Comparison of ENCODE assay signal across 1 cellular context in the genomic region with DNA sequence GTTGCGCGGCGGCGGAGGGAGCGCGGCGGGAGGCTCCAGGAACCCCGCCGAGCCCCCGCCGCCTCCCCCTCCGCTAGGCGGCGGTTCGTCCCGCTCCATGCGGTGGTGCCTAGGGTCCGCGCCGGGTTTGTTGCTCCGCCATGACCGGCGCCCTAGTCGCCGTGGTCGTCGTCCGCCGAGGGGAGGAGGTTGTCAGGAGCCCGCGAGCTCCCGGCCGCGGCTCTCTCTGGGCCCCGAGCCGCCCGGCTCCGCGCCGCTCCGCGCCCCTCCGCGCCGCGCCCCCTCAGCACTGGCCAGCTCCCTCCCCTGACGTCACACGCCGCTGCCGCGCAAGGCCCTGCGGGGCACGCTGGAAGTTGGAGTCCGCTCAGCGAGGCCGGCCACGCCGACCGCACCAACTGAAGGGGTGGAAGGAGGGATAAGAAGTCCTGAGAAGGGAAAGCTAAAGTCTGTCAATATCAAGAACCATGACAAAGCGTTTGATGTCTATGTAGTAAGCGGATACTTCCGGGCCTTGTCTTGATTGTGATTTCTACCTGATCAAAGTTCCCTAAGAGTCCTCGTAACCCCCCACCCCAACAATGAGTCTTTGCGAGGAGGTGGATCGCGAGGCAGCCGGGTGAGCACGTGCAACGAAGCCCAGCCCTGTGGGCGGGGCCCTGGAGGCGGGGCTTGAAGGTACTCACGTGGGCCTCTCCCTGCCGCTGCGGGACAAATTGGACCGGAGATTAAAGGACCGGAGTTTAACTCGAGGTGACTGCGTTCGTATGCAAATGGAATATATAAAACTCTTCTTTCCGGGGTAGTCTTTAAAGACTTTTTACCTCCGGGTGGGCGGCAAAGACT.
TF ChIP-seq lines count a peak whose summit lies in the region.

A gene (minus strand): TSS at position 291 of the 846 bp plus-strand sequence.

TF ChIP-seq in K562, 482 proteins besides CTCF, POLR2A, EP300 and RAD21 (continued from another document and continues in another):
- TF ChIP-seq, protein P1, sequence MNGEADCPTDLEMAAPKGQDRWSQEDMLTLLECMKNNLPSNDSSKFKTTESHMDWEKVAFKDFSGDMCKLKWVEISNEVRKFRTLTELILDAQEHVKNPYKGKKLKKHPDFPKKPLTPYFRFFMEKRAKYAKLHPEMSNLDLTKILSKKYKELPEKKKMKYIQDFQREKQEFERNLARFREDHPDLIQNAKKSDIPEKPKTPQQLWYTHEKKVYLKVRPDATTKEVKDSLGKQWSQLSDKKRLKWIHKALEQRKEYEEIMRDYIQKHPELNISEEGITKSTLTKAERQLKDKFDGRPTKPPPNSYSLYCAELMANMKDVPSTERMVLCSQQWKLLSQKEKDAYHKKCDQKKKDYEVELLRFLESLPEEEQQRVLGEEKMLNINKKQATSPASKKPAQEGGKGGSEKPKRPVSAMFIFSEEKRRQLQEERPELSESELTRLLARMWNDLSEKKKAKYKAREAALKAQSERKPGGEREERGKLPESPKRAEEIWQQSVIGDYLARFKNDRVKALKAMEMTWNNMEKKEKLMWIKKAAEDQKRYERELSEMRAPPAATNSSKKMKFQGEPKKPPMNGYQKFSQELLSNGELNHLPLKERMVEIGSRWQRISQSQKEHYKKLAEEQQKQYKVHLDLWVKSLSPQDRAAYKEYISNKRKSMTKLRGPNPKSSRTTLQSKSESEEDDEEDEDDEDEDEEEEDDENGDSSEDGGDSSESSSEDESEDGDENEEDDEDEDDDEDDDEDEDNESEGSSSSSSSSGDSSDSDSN (IDR thresholded peaks at IDR 0.05; ENCODE audit: borderline replicate concordance in 1 of 2, low read depth in 2 of 2, low read length in 2 of 2): peak; percentile 78 to 88; a peak in 2 of 4 replicates
- TF ChIP-seq, protein P2, sequence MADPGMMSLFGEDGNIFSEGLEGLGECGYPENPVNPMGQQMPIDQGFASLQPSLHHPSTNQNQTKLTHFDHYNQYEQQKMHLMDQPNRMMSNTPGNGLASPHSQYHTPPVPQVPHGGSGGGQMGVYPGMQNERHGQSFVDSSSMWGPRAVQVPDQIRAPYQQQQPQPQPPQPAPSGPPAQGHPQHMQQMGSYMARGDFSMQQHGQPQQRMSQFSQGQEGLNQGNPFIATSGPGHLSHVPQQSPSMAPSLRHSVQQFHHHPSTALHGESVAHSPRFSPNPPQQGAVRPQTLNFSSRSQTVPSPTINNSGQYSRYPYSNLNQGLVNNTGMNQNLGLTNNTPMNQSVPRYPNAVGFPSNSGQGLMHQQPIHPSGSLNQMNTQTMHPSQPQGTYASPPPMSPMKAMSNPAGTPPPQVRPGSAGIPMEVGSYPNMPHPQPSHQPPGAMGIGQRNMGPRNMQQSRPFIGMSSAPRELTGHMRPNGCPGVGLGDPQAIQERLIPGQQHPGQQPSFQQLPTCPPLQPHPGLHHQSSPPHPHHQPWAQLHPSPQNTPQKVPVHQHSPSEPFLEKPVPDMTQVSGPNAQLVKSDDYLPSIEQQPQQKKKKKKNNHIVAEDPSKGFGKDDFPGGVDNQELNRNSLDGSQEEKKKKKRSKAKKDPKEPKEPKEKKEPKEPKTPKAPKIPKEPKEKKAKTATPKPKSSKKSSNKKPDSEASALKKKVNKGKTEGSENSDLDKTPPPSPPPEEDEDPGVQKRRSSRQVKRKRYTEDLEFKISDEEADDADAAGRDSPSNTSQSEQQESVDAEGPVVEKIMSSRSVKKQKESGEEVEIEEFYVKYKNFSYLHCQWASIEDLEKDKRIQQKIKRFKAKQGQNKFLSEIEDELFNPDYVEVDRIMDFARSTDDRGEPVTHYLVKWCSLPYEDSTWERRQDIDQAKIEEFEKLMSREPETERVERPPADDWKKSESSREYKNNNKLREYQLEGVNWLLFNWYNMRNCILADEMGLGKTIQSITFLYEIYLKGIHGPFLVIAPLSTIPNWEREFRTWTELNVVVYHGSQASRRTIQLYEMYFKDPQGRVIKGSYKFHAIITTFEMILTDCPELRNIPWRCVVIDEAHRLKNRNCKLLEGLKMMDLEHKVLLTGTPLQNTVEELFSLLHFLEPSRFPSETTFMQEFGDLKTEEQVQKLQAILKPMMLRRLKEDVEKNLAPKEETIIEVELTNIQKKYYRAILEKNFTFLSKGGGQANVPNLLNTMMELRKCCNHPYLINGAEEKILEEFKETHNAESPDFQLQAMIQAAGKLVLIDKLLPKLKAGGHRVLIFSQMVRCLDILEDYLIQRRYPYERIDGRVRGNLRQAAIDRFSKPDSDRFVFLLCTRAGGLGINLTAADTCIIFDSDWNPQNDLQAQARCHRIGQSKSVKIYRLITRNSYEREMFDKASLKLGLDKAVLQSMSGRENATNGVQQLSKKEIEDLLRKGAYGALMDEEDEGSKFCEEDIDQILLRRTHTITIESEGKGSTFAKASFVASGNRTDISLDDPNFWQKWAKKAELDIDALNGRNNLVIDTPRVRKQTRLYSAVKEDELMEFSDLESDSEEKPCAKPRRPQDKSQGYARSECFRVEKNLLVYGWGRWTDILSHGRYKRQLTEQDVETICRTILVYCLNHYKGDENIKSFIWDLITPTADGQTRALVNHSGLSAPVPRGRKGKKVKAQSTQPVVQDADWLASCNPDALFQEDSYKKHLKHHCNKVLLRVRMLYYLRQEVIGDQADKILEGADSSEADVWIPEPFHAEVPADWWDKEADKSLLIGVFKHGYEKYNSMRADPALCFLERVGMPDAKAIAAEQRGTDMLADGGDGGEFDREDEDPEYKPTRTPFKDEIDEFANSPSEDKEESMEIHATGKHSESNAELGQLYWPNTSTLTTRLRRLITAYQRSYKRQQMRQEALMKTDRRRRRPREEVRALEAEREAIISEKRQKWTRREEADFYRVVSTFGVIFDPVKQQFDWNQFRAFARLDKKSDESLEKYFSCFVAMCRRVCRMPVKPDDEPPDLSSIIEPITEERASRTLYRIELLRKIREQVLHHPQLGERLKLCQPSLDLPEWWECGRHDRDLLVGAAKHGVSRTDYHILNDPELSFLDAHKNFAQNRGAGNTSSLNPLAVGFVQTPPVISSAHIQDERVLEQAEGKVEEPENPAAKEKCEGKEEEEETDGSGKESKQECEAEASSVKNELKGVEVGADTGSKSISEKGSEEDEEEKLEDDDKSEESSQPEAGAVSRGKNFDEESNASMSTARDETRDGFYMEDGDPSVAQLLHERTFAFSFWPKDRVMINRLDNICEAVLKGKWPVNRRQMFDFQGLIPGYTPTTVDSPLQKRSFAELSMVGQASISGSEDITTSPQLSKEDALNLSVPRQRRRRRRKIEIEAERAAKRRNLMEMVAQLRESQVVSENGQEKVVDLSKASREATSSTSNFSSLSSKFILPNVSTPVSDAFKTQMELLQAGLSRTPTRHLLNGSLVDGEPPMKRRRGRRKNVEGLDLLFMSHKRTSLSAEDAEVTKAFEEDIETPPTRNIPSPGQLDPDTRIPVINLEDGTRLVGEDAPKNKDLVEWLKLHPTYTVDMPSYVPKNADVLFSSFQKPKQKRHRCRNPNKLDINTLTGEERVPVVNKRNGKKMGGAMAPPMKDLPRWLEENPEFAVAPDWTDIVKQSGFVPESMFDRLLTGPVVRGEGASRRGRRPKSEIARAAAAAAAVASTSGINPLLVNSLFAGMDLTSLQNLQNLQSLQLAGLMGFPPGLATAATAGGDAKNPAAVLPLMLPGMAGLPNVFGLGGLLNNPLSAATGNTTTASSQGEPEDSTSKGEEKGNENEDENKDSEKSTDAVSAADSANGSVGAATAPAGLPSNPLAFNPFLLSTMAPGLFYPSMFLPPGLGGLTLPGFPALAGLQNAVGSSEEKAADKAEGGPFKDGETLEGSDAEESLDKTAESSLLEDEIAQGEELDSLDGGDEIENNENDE (IDR thresholded peaks at IDR 0.05; ENCODE audit: low read depth, low read length): no peak
- no peak; the same call in 1 of the 2 replicates for TF ChIP-seq JUN (IDR thresholded peaks at IDR 0.05; ENCODE audit: borderline replicate concordance, low read depth, low read length)
- peak; percentile 90 for TF ChIP-seq JUN (CRISPR knock-in tag; IDR thresholded peaks at IDR 0.05; ENCODE audit: borderline replicate concordance)
- no peak for TF ChIP-seq POU5F1 (IDR thresholded peaks at IDR 0.05; ENCODE audit: borderline replicate concordance, low read depth, low read length, partially characterized antibody)
- no peak for TF ChIP-seq ZNF253 (CRISPR knock-in tag; conservative IDR thresholded peaks at IDR 0.05)
- peak; percentile 89 for TF ChIP-seq FIP1L1 (IDR thresholded peaks at IDR 0.05; ENCODE audit: low read depth, low read length, poor library complexity, severe bottlenecking)
- no peak for TF ChIP-seq NR1H2 (CRISPR knock-in tag; IDR thresholded peaks at IDR 0.05)
- no peak for TF ChIP-seq ZNF217 (CRISPR knock-in tag; IDR thresholded peaks at IDR 0.05)
- TF ChIP-seq, protein P3, sequence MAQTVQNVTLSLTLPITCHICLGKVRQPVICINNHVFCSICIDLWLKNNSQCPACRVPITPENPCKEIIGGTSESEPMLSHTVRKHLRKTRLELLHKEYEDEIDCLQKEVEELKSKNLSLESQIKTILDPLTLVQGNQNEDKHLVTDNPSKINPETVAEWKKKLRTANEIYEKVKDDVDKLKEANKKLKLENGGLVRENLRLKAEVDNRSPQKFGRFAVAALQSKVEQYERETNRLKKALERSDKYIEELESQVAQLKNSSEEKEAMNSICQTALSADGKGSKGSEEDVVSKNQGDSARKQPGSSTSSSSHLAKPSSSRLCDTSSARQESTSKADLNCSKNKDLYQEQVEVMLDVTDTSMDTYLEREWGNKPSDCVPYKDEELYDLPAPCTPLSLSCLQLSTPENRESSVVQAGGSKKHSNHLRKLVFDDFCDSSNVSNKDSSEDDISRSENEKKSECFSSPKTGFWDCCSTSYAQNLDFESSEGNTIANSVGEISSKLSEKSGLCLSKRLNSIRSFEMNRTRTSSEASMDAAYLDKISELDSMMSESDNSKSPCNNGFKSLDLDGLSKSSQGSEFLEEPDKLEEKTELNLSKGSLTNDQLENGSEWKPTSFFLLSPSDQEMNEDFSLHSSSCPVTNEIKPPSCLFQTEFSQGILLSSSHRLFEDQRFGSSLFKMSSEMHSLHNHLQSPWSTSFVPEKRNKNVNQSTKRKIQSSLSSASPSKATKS (CRISPR knock-in tag; IDR thresholded peaks at IDR 0.05): no peak
- TF ChIP-seq, protein P4, sequence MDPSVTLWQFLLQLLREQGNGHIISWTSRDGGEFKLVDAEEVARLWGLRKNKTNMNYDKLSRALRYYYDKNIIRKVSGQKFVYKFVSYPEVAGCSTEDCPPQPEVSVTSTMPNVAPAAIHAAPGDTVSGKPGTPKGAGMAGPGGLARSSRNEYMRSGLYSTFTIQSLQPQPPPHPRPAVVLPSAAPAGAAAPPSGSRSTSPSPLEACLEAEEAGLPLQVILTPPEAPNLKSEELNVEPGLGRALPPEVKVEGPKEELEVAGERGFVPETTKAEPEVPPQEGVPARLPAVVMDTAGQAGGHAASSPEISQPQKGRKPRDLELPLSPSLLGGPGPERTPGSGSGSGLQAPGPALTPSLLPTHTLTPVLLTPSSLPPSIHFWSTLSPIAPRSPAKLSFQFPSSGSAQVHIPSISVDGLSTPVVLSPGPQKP (CRISPR knock-in tag; IDR thresholded peaks at IDR 0.05): no peak
- no peak for TF ChIP-seq ZNF274 (IDR thresholded peaks at IDR 0.05; ENCODE audit: borderline replicate concordance, low read depth, low read length)
- no peak for TF ChIP-seq HMG20A (CRISPR knock-in tag; conservative IDR thresholded peaks at IDR 0.05)
- TF ChIP-seq HLTF (IDR thresholded peaks at IDR 0.05): no peak
- peak; percentile 49 for TF ChIP-seq NFE2 (IDR thresholded peaks at IDR 0.05; ENCODE audit: low read depth)
- TF ChIP-seq FOXK1 (CRISPR knock-in tag; IDR thresholded peaks at IDR 0.05; ENCODE audit: borderline replicate concordance): no peak
- TF ChIP-seq SMAD2 (IDR thresholded peaks at IDR 0.05; ENCODE audit: low read depth, low read length): no peak
- TF ChIP-seq, protein P5, sequence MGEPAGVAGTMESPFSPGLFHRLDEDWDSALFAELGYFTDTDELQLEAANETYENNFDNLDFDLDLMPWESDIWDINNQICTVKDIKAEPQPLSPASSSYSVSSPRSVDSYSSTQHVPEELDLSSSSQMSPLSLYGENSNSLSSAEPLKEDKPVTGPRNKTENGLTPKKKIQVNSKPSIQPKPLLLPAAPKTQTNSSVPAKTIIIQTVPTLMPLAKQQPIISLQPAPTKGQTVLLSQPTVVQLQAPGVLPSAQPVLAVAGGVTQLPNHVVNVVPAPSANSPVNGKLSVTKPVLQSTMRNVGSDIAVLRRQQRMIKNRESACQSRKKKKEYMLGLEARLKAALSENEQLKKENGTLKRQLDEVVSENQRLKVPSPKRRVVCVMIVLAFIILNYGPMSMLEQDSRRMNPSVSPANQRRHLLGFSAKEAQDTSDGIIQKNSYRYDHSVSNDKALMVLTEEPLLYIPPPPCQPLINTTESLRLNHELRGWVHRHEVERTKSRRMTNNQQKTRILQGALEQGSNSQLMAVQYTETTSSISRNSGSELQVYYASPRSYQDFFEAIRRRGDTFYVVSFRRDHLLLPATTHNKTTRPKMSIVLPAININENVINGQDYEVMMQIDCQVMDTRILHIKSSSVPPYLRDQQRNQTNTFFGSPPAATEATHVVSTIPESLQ (CRISPR knock-in tag; IDR thresholded peaks at IDR 0.05): no peak
- no peak for TF ChIP-seq TCFL5 (CRISPR knock-in tag; conservative IDR thresholded peaks at IDR 0.05)
- TF ChIP-seq ZNF79 (CRISPR knock-in tag; IDR thresholded peaks at IDR 0.05; ENCODE audit: low read depth): no peak
- TF ChIP-seq, protein P6, sequence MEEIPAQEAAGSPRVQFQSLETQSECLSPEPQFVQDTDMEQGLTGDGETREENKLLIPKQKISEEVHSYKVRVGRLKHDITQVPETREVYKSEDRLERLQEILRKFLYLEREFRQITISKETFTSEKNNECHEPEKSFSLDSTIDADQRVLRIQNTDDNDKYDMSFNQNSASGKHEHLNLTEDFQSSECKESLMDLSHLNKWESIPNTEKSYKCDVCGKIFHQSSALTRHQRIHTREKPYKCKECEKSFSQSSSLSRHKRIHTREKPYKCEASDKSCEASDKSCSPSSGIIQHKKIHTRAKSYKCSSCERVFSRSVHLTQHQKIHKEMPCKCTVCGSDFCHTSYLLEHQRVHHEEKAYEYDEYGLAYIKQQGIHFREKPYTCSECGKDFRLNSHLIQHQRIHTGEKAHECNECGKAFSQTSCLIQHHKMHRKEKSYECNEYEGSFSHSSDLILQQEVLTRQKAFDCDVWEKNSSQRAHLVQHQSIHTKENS (CRISPR knock-in tag; IDR thresholded peaks at IDR 0.05): no peak
- TF ChIP-seq PYGO2 (tag; IDR thresholded peaks at IDR 0.05): no peak
- TF ChIP-seq NR4A1 (CRISPR knock-in tag; IDR thresholded peaks at IDR 0.05): no peak
- TF ChIP-seq NR4A1 (tag; IDR thresholded peaks at IDR 0.05): peak; percentile 59; the same call in 1 of the 2 replicates
- peak; percentile 83 for TF ChIP-seq RNF2 (IDR thresholded peaks at IDR 0.05)
- TF ChIP-seq, protein P7, sequence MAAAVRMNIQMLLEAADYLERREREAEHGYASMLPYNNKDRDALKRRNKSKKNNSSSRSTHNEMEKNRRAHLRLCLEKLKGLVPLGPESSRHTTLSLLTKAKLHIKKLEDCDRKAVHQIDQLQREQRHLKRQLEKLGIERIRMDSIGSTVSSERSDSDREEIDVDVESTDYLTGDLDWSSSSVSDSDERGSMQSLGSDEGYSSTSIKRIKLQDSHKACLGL (CRISPR knock-in tag; IDR thresholded peaks at IDR 0.05; ENCODE audit: borderline replicate concordance, poor library complexity, severe bottlenecking): peak; percentile 46
- TF ChIP-seq EHMT2 (IDR thresholded peaks at IDR 0.05): no peak
- no peak for TF ChIP-seq HDAC2 (IDR thresholded peaks at IDR 0.05)
- no peak for TF ChIP-seq ZNF436 (CRISPR knock-in tag; IDR thresholded peaks at IDR 0.05)
- no peak for TF ChIP-seq ZNF586 (CRISPR knock-in tag; conservative IDR thresholded peaks at IDR 0.05)
- TF ChIP-seq MCM5 (IDR thresholded peaks at IDR 0.05; ENCODE audit: low read depth): no peak
- no peak for TF ChIP-seq U2AF2 (optimal IDR thresholded peaks at IDR 0.05; ENCODE audit: low read depth, low read length)
- TF ChIP-seq SREBF2 (CRISPR knock-in tag; IDR thresholded peaks at IDR 0.05): no peak
